Comparison of ENCODE assay signal across 17 cellular contexts in the genomic region with DNA sequence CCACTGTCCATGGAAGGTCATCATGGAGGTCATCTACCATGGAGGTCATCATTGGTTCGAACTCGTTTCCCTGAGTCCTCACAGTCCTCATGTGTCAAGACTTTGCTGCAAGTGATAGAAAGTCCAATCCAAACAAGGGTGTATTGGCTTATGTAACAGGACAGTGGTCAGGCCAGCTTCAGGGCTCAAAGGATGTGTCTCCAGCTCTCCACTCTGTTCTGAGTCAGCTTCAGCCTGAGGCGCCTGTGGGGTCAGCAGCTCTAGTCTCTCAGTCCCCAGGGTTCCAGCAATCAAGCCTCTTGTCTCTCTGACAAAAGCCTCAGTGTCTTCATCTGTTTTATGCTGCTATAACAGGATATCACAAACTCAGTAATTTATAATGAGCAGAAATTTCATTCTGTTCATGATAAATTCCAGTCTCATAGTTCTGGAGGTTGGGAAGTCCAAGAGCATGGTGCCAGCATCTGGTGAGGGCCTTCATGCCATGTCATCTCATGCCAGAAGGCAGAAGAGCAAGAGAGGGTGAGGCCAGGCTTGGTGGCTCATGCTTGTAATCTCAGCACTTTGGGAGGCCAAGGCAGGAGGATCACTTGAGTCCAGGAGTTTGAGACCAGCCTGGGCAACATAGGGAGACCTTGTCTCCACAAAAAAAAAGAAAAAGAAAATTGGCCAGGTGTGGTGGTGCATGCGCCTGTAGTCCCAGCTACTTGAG. TPM values are rescaled to one million over a fixed set of nuclear protein-coding genes. Genes with fewer than 3 reads are reported as not detected.
A peak's percentile ranks its signal among the peaks of the same experiment; 100 is the strongest.
DNase-seq lines count a peak whose midpoint lies in the region; ATAC-seq, FAIRE-seq and TF ChIP-seq lines count a peak whose summit lies in the region.
"Had no signal": no experiment of that assay in that cellular context is flagged by ENCODE, and none has a peak within 500 bp of the region (broad histone marks: within the 10 kb centered on the region; RNA-seq: fewer than 3 reads in every experiment).

No MANE protein-coding gene starts in this region.

- no peak for FAIRE-seq in RCC 7860 (lab: Jason Lieb, UNC)

- DNase-seq in COLO829 (ENCODE audit: low spot score) (peak; percentile 94), T1000 (lab: John Stamatoyannopoulos, UW) (peak; percentile 44), left ventricle myocardium inferior (no peak), sciatic nerve (ENCODE audit: low spot score) (peak; percentile 60), medulla oblongata (ENCODE audit: extremely low spot score) (no peak), KBM-7 (no peak), RCC 7860 (ENCODE audit: low spot score) (no peak)
- DNase-seq: activated T-cell treated with anti-CD3 and anti-CD28 coated beads, Interleukin-2, amount 50 U/mL, for 1 hour; COR-L47; NCI-H1694; stimulated activated CD4-positive, alpha-beta T cell treated with anti-CD3 and anti-CD28 coated beads, Interleukin-4, amount 100 ng/mL, for 4 hours; stimulated activated naive CD8-positive, alpha-beta T cell treated with anti-CD3 and anti-CD28 coated beads, Interleukin-15, Interleukin-2, amounts not matched to agents 100 U/mL and 50 U/mL, for 24 hours had no signal

- peaks cover 22% of the 10 kb centered on the region for H3K36me3 ChIP-seq in left ventricle myocardium inferior

- in situ Hi-C loops in KBM-7 (cut with MboI; ENCODE audit: low pct_unique_long_range_greater_than_20kb, low sequenced_read_pairs), result no loop called here

- ATAC-seq in sciatic nerve, result peak; percentile 80
- ATAC-seq: mucosa of descending colon; stimulated activated naive CD8-positive, alpha-beta T cell treated with anti-CD3 and anti-CD28 coated beads, Interleukin-15, Interleukin-2, amounts not matched to agents 100 U/mL and 50 U/mL, for 24 hours; WTC11 had no signal

- peaks cover 29% of the 10 kb centered on the region for H3K4me1 ChIP-seq in left ventricle myocardium inferior

- peak overlapping the region; percentile 54 for H3K27ac ChIP-seq in left ventricle myocardium inferior (replicated peaks)
- H3K27ac ChIP-seq: epithelial cell of prostate, SJSA1 had no signal

- H3K27me3 ChIP-seq in left ventricle myocardium inferior (ENCODE audit: low read depth), result peaks cover 5% of the 10 kb centered on the region
- H3K27me3 ChIP-seq: SJSA1 had no signal

- TF ChIP-seq CTCF in left ventricle myocardium inferior (IDR thresholded peaks at IDR 0.05; ENCODE audit: borderline replicate concordance), result no peak

- intact Hi-C loops in left ventricle myocardium inferior (cut with micrococcal nuclease), result no loop called here
- intact Hi-C loops in sciatic nerve (cut with DNase I), result no loop called here

- H3K9me3 ChIP-seq in left ventricle myocardium inferior (replicated peaks), result no peaks in the 10 kb centered on the region
- H3K9me3 ChIP-seq: mucosa of descending colon, SJSA1 had no signal

- no peak overlapping the region for H3K4me3 ChIP-seq in left ventricle myocardium inferior
- H3K4me3 ChIP-seq: mucosa of descending colon, SJSA1 had no signal

RNA-seq across cellular contexts. Expression of a gene that starts 19.5 kb away (rescaled TPM):
- total RNA-seq in left ventricle myocardium inferior (not detected), sciatic nerve (not detected)
- total RNA-seq: mucosa of descending colon, renal cortical epithelial cell, SJSA1, WTC11 had no signal

RNA-seq across cellular contexts. Expression of a gene that starts 45.1 kb away (rescaled TPM):
- total RNA-seq in left ventricle myocardium inferior (32.4 TPM), sciatic nerve (40.0 TPM)

Comparison
In these comparisons a context has a peak if more than half of its experiments do, and no peak if none do; other contexts are left out.
1. DNase-seq: peak in COLO829 (single experiment), T1000 (single experiment) and sciatic nerve (single experiment); none in left ventricle myocardium inferior (single experiment), medulla oblongata (single experiment), KBM-7 (single experiment) and RCC 7860 (single experiment).